ENCODE assay signal across 19 cellular contexts in genomic region chr5:144117412-144117811, GRCh38. TPM values are rescaled to one million over a fixed set of nuclear protein-coding genes. Genes with fewer than 3 reads are reported as not detected.
"Had no signal": no experiment of that assay in that cellular context is flagged by ENCODE, and none has a peak within 500 bp of the region (broad histone marks: within the 10 kb centered on the region; RNA-seq: fewer than 3 reads in every experiment).

No MANE protein-coding gene starts in this region.

- H3K4me3 ChIP-seq: adrenal gland, cardiac muscle cell, psoas muscle, spleen, suprapubic skin had no signal

- H3K4me1 ChIP-seq: adrenal gland, psoas muscle, spleen, suprapubic skin had no signal

- H3K9me3 Mint-ChIP-seq: activated naive CD4-positive, alpha-beta T cell treated with anti-CD3 and anti-CD28 coated beads, Interleukin-2, amount 50 U/mL, for 24 hours; stimulated activated naive CD8-positive, alpha-beta T cell treated with anti-CD3 and anti-CD28 coated beads, Interleukin-15, Interleukin-2, amounts not matched to agents 100 ng/mL and 50 ng/mL, for 24 hours had no signal

- DNase-seq: activated CD4-positive, alpha-beta T cell treated with anti-CD3 and anti-CD28 coated beads, Interleukin-2, amount 10 ng/mL, durations not matched to agents 24 days and 14 days; activated CD4-positive, CD25-positive, alpha-beta regulatory T cell; activated CD8-positive, alpha-beta memory T cell treated with anti-CD3 and anti-CD28 coated beads, Interleukin-2, amount 50 U/mL, for 4 hours; activated CD8-positive, alpha-beta T cell treated with anti-CD3 and anti-CD28 coated beads, Interleukin-2, amount 10 ng/mL, durations not matched to agents 7 days and 5 days; activated effector memory CD4-positive, alpha-beta T cell treated with anti-CD3 and anti-CD28 coated beads, Interleukin-2, amount 50 U/mL, for 16 hours; activated T-cell treated with anti-CD3 and anti-CD28 coated beads, Interleukin-2, amount 50 U/mL, for 48 hours; adrenal gland; head of caudate nucleus; nephron progenitor cell; psoas muscle; spleen; T-helper 2 cell; trophoblast cell had no signal

- H3K27ac Mint-ChIP-seq: activated CD4-positive, alpha-beta T cell treated with anti-CD3 and anti-CD28 coated beads, Interleukin-2, amount 10 ng/mL, durations not matched to agents 24 days and 14 days; activated CD8-positive, alpha-beta T cell treated with anti-CD3 and anti-CD28 coated beads, Interleukin-2, amount 10 ng/mL, durations not matched to agents 7 days and 5 days; activated naive CD4-positive, alpha-beta T cell treated with anti-CD3 and anti-CD28 coated beads, Interleukin-2, amount 50 U/mL, for 24 hours; nephron progenitor cell; stimulated activated naive CD8-positive, alpha-beta T cell treated with anti-CD3 and anti-CD28 coated beads, Interleukin-15, Interleukin-2, amounts not matched to agents 100 ng/mL and 50 ng/mL, for 24 hours had no signal

- H3K9me3 ChIP-seq: adrenal gland, psoas muscle, suprapubic skin had no signal

- H3K4me3 Mint-ChIP-seq: activated CD4-positive, alpha-beta T cell treated with anti-CD3 and anti-CD28 coated beads, Interleukin-2, amount 10 ng/mL, durations not matched to agents 24 days and 14 days; activated CD8-positive, alpha-beta T cell treated with anti-CD3 and anti-CD28 coated beads, Interleukin-2, amount 10 ng/mL, durations not matched to agents 7 days and 5 days; activated naive CD4-positive, alpha-beta T cell treated with anti-CD3 and anti-CD28 coated beads, Interleukin-2, amount 50 U/mL, for 24 hours; nephron progenitor cell; stimulated activated naive CD8-positive, alpha-beta T cell treated with anti-CD3 and anti-CD28 coated beads, Interleukin-15, Interleukin-2, amounts not matched to agents 100 ng/mL and 50 ng/mL, for 24 hours had no signal

- H3K36me3 ChIP-seq: adrenal gland, cardiac muscle cell, spleen, suprapubic skin had no signal

- H3K27me3 Mint-ChIP-seq: activated naive CD4-positive, alpha-beta T cell treated with anti-CD3 and anti-CD28 coated beads, Interleukin-2, amount 50 U/mL, for 24 hours; stimulated activated naive CD8-positive, alpha-beta T cell treated with anti-CD3 and anti-CD28 coated beads, Interleukin-15, Interleukin-2, amounts not matched to agents 100 ng/mL and 50 ng/mL, for 24 hours had no signal

- ATAC-seq: activated CD8-positive, alpha-beta T cell treated with anti-CD3 and anti-CD28 coated beads, Interleukin-2, amount 10 ng/mL, durations not matched to agents 7 days and 5 days; left lobe of liver; psoas muscle; sciatic nerve had no signal

- H3K4me1 Mint-ChIP-seq: activated CD4-positive, alpha-beta T cell treated with anti-CD3 and anti-CD28 coated beads, Interleukin-2, amount 10 ng/mL, durations not matched to agents 24 days and 14 days; activated naive CD4-positive, alpha-beta T cell treated with anti-CD3 and anti-CD28 coated beads, Interleukin-2, amount 50 U/mL, for 24 hours had no signal

- H3K27ac ChIP-seq: adrenal gland, cardiac muscle cell, psoas muscle, spleen, suprapubic skin had no signal

- H3K27me3 ChIP-seq: adrenal gland, cardiac muscle cell, spleen, suprapubic skin had no signal

RNA-seq across cellular contexts. Expression of gene KCTD16, which starts 53.3 kb away (rescaled TPM):
- total RNA-seq: activated CD4-positive, alpha-beta T cell treated with anti-CD3 and anti-CD28 coated beads, Interleukin-2, amount 10 ng/mL, durations not matched to agents 24 days and 14 days had no signal
